1 cellular context compared by ENCODE assay signal in the genomic region with DNA sequence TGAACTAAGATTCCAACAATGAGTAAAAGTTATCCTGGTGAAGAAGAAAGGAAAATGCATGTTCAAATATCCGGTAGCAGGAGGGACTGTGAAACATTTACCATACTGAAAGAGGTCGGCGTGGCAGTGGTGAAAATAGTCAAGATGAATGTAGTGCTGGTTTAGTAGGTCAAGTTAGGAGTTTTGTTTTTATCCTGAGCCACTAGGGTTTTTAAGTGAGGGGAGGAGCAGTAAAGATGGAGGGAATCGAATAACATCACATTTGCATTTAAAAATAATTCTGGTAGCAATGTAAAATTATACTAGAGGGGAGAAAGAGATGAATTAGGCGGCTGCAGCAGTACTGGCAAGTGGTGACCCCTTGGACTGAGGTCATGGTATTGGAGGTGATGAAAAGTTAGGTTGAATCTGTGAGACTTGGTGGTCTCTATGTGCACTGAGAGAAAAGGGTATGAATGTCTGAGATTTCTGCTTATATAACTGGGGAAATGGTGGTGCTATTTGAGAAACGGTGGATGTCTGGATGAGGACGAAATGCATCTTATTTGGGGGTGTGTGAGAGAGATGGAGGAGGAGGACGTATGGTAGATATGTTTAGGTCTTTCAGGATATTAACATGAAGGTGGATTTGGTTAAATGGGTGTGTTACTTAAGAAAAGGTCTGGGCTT.
TF ChIP-seq lines count a peak whose summit lies in the region.

No MANE protein-coding gene starts in this region.

TF ChIP-seq in H1, 55 proteins besides CTCF, POLR2A, EP300 and RAD21:
- TF ChIP-seq, protein P1, sequence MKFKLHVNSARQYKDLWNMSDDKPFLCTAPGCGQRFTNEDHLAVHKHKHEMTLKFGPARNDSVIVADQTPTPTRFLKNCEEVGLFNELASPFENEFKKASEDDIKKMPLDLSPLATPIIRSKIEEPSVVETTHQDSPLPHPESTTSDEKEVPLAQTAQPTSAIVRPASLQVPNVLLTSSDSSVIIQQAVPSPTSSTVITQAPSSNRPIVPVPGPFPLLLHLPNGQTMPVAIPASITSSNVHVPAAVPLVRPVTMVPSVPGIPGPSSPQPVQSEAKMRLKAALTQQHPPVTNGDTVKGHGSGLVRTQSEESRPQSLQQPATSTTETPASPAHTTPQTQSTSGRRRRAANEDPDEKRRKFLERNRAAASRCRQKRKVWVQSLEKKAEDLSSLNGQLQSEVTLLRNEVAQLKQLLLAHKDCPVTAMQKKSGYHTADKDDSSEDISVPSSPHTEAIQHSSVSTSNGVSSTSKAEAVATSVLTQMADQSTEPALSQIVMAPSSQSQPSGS (IDR thresholded peaks at IDR 0.05; ENCODE audit: low read length) = no peak
